In the genomic region with DNA sequence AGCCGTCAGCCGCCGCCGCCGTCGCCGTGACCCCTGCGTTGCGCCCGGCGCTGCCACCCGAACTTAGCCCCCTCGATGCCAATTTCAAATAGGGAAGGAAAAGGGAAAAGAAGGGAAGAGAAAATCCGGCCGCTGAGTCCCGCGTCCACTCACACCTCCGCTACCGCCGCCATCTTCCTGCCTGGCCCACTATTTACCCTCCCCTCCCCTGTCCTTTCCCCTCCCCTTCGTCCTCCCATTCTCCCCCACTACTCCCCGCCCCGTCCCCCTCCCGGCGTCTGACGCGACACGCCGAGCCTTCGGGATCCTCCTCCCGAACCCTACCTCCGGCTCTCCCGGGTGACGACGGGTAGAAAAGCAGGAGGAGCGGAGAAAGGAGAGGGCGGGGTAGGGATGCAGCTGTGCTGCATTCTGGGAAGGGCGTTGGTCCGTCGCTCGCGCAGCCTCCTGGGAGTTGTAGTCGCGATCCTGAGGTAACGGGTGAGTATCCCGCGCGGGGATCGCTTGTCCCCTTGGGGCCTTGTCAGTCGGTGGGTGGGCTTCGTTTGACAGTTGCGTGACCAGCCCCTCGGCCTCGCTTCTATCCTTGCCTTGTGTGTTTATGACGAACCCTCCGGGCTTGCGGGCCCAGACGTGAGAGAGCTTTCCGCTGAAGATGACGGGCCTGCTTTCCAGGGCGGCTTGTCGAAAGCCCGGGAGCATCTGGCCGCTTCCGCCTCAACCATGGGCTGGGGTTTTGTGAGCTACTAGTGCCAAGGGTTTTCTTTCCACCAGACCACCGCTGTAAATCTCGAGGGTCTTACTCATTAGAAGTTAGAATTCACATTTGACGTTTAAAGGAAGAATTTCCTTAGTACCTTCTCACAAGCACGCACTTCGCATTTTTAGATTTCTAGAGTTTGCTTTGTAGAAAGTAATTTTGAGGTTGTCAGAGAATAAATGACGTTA, we compare ENCODE assay signal across 1 cellular context.
A peak's percentile ranks its signal among the peaks of the same experiment; 100 is the strongest.
TF ChIP-seq lines count a peak whose summit lies in the region.

A gene with protein sequence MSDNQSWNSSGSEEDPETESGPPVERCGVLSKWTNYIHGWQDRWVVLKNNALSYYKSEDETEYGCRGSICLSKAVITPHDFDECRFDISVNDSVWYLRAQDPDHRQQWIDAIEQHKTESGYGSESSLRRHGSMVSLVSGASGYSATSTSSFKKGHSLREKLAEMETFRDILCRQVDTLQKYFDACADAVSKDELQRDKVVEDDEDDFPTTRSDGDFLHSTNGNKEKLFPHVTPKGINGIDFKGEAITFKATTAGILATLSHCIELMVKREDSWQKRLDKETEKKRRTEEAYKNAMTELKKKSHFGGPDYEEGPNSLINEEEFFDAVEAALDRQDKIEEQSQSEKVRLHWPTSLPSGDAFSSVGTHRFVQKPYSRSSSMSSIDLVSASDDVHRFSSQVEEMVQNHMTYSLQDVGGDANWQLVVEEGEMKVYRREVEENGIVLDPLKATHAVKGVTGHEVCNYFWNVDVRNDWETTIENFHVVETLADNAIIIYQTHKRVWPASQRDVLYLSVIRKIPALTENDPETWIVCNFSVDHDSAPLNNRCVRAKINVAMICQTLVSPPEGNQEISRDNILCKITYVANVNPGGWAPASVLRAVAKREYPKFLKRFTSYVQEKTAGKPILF (minus strand): TSS at position 195 of the 948 bp plus-strand sequence. CDS start 422 bp downstream, outside the sequence.
TSS of gene POLK (plus strand) at position 457 of the 948 bp plus-strand sequence.

TF ChIP-seq in HEK293, 187 proteins besides CTCF, POLR2A, EP300 and RAD21 (continued from another document and continues in another):
- no peak for TF ChIP-seq ZNF571 (tag by site-specific recombination; IDR thresholded peaks at IDR 0.05)
- peak; percentile 57 for TF ChIP-seq PRDM1 (tag by site-specific recombination; IDR thresholded peaks at IDR 0.05)
- TF ChIP-seq, protein P1, sequence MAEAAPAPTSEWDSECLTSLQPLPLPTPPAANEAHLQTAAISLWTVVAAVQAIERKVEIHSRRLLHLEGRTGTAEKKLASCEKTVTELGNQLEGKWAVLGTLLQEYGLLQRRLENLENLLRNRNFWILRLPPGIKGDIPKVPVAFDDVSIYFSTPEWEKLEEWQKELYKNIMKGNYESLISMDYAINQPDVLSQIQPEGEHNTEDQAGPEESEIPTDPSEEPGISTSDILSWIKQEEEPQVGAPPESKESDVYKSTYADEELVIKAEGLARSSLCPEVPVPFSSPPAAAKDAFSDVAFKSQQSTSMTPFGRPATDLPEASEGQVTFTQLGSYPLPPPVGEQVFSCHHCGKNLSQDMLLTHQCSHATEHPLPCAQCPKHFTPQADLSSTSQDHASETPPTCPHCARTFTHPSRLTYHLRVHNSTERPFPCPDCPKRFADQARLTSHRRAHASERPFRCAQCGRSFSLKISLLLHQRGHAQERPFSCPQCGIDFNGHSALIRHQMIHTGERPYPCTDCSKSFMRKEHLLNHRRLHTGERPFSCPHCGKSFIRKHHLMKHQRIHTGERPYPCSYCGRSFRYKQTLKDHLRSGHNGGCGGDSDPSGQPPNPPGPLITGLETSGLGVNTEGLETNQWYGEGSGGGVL (tag by site-specific recombination; IDR thresholded peaks at IDR 0.05): peak; percentile 100
- peak; percentile 99 for TF ChIP-seq ZNF76 (tag by site-specific recombination; IDR thresholded peaks at IDR 0.05; ENCODE audit: borderline replicate concordance, low read depth)
- TF ChIP-seq ZNF10 (tag by site-specific recombination; IDR thresholded peaks at IDR 0.05): 0 out of 2 replicates have a peak, but pooled peaks have one; percentile 53
- no peak for TF ChIP-seq ZNF426 (tag by site-specific recombination; IDR thresholded peaks at IDR 0.05)
- peak; percentile 97 for TF ChIP-seq KLF1 (tag by site-specific recombination; IDR thresholded peaks at IDR 0.05)
- TF ChIP-seq ZXDB (tag by site-specific recombination; IDR thresholded peaks at IDR 0.05): peak; percentile 91
- TF ChIP-seq ZNF221 (tag by site-specific recombination; IDR thresholded peaks at IDR 0.05; ENCODE audit: borderline replicate concordance): no peak
- peak; percentile 55 for TF ChIP-seq KLF9 (tag by site-specific recombination; IDR thresholded peaks at IDR 0.05; ENCODE audit: low read depth)
- TF ChIP-seq ZNF148 (tag by site-specific recombination; IDR thresholded peaks at IDR 0.05; ENCODE audit: borderline replicate concordance): no peak
- 0 out of 2 replicates have a peak, but pooled peaks have one; percentile 44 for TF ChIP-seq BCL11A (tag by site-specific recombination; IDR thresholded peaks at IDR 0.05; ENCODE audit: low read depth)
- no peak for TF ChIP-seq ZNF362 (tag by site-specific recombination; IDR thresholded peaks at IDR 0.05)
- TF ChIP-seq ZBTB17 (tag by site-specific recombination; IDR thresholded peaks at IDR 0.05): peak; percentile 98
- TF ChIP-seq ZEB2 (tag by site-specific recombination; IDR thresholded peaks at IDR 0.05): peak; percentile 75
- peak; percentile 81 for TF ChIP-seq YY1 (tag by site-specific recombination; IDR thresholded peaks at IDR 0.05)
- peak; percentile 46 for TF ChIP-seq ZBTB8A (tag by site-specific recombination; IDR thresholded peaks at IDR 0.05)
- TF ChIP-seq OSR2 (tag by site-specific recombination; IDR thresholded peaks at IDR 0.05): no peak
- no peak for TF ChIP-seq ZNF521 (tag by site-specific recombination; IDR thresholded peaks at IDR 0.05)
- TF ChIP-seq ZNF2 (tag by site-specific recombination; IDR thresholded peaks at IDR 0.05): peak; percentile 67
- peak; percentile 33; the same call in 1 of the 2 replicates for TF ChIP-seq ZNF423 (tag by site-specific recombination; IDR thresholded peaks at IDR 0.05)
- TF ChIP-seq ZNF121 (tag by site-specific recombination; IDR thresholded peaks at IDR 0.05): no peak; the same call in 1 of the 2 replicates
- TF ChIP-seq, protein P2, sequence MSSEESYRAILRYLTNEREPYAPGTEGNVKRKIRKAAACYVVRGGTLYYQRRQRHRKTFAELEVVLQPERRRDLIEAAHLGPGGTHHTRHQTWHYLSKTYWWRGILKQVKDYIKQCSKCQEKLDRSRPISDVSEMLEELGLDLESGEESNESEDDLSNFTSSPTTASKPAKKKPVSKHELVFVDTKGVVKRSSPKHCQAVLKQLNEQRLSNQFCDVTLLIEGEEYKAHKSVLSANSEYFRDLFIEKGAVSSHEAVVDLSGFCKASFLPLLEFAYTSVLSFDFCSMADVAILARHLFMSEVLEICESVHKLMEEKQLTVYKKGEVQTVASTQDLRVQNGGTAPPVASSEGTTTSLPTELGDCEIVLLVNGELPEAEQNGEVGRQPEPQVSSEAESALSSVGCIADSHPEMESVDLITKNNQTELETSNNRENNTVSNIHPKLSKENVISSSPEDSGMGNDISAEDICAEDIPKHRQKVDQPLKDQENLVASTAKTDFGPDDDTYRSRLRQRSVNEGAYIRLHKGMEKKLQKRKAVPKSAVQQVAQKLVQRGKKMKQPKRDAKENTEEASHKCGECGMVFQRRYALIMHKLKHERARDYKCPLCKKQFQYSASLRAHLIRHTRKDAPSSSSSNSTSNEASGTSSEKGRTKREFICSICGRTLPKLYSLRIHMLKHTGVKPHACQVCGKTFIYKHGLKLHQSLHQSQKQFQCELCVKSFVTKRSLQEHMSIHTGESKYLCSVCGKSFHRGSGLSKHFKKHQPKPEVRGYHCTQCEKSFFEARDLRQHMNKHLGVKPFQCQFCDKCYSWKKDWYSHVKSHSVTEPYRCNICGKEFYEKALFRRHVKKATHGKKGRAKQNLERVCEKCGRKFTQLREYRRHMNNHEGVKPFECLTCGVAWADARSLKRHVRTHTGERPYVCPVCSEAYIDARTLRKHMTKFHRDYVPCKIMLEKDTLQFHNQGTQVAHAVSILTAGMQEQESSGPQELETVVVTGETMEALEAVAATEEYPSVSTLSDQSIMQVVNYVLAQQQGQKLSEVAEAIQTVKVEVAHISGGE (tag by site-specific recombination; conservative IDR thresholded peaks at IDR 0.05; ENCODE audit: low read depth): peak; percentile 73
- no peak for TF ChIP-seq ZBTB6 (tag by site-specific recombination; IDR thresholded peaks at IDR 0.05)
- TF ChIP-seq ZNF335 (tag by site-specific recombination; conservative IDR thresholded peaks at IDR 0.05): peak; percentile 85
- TF ChIP-seq WT1 (tag by site-specific recombination; IDR thresholded peaks at IDR 0.05): peak; percentile 84
- TF ChIP-seq, protein P3, sequence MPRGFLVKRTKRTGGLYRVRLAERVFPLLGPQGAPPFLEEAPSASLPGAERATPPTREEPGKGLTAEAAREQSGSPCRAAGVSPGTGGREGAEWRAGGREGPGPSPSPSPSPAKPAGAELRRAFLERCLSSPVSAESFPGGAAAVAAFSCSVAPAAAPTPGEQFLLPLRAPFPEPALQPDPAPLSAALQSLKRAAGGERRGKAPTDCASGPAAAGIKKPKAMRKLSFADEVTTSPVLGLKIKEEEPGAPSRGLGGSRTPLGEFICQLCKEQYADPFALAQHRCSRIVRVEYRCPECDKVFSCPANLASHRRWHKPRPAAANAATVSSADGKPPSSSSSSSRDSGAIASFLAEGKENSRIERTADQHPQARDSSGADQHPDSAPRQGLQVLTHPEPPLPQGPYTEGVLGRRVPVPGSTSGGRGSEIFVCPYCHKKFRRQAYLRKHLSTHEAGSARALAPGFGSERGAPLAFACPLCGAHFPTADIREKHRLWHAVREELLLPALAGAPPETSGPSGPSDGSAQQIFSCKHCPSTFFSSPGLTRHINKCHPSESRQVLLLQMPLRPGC (tag by site-specific recombination; IDR thresholded peaks at IDR 0.05): 0 out of 2 replicates have a peak, but pooled peaks have one; percentile 12
- no peak for TF ChIP-seq PRDM4 (tag by site-specific recombination; IDR thresholded peaks at IDR 0.05)
- no peak for TF ChIP-seq ZNF560 (tag by site-specific recombination; IDR thresholded peaks at IDR 0.05; ENCODE audit: borderline replicate concordance)
- no peak for TF ChIP-seq ZNF155 (tag by site-specific recombination; IDR thresholded peaks at IDR 0.05)
- TF ChIP-seq ZFP69B (tag by site-specific recombination; IDR thresholded peaks at IDR 0.05): peak; percentile 25
- no peak for TF ChIP-seq GLI2 (tag by site-specific recombination; IDR thresholded peaks at IDR 0.05; ENCODE audit: borderline replicate concordance, low read depth)
- no peak for TF ChIP-seq ZNF670 (tag by site-specific recombination; IDR thresholded peaks at IDR 0.05; ENCODE audit: low read depth)
- TF ChIP-seq ZIC2 (tag by site-specific recombination; IDR thresholded peaks at IDR 0.05): no peak
- no peak for TF ChIP-seq ZNF433 (tag by site-specific recombination; IDR thresholded peaks at IDR 0.05; ENCODE audit: low read depth)
